Comparison of ENCODE assay signal across 16 cellular contexts in genomic region chr10:125115409-125115808, GRCh38. TPM values are rescaled to one million over a fixed set of nuclear protein-coding genes. Genes with fewer than 3 reads are reported as not detected.
DNase-seq lines count a peak whose midpoint lies in the region; ATAC-seq and TF ChIP-seq lines count a peak whose summit lies in the region.
"Had no signal": no experiment of that assay in that cellular context is flagged by ENCODE, and none has a peak within 500 bp of the region (broad histone marks: within the 10 kb centered on the region; RNA-seq: fewer than 3 reads in every experiment).

No MANE protein-coding gene starts in this region.

- no peak overlapping the region for H2BK12ac ChIP-seq in mesenchymal stem cell (ENCODE audit: low read length in 2 of 2)

- no peak for DNase-seq in RWPE1 (ENCODE audit: low spot score)
- DNase-seq in epithelial cell of proximal tubule (ENCODE audit: low read depth) = no peak
- DNase-seq in nephron progenitor cell = no peak
- DNase-seq in mesenchymal stem cell = no peak
- DNase-seq in AG08396 (ENCODE audit: low spot score) = no peak
- DNase-seq: Calu3; CD4-positive, alpha-beta T cell; GM23248; KG1; NCI-H1417 treated with DMSO at 0.1 percent for 48 hours; NCI-H1930; NCI-H526 treated with DMSO at 0.1 percent for 48 hours had no signal

- peaks cover 13% of the 10 kb centered on the region for H3K4me1 Mint-ChIP-seq in nephron progenitor cell
- H3K4me1 Mint-ChIP-seq: B cell had no signal

- H2BK15ac ChIP-seq in mesenchymal stem cell (ENCODE audit: low read depth, poor library complexity, severe bottlenecking) = no peak overlapping the region

- H3K4ac ChIP-seq in mesenchymal stem cell (ENCODE audit: low read depth in 1 of 2, low read length in 2 of 2) = no peak overlapping the region

- peaks cover 7% of the 10 kb centered on the region for H3K9me3 Mint-ChIP-seq in nephron progenitor cell
- H3K9me3 Mint-ChIP-seq: CD4-positive, alpha-beta T cell had no signal

- H3K79me1 ChIP-seq in mesenchymal stem cell (replicated peaks; ENCODE audit: low read length, poor library complexity, severe bottlenecking) = peaks cover 36% of the 10 kb centered on the region

- no peaks in the 10 kb centered on the region for H3K27me3 Mint-ChIP-seq in nephron progenitor cell (ENCODE audit: low read depth, poor library complexity)
- H3K27me3 Mint-ChIP-seq: CD4-positive, alpha-beta T cell had no signal

- H3K4me2 ChIP-seq in mesenchymal stem cell (ENCODE audit: low read length, poor library complexity, severe bottlenecking) = no peak overlapping the region

- 100% methylated on average over 5 of the region's 5 CpGs for WGBS in mesenchymal stem cell

- no peaks in the 10 kb centered on the region for H3K9me3 ChIP-seq in stomach smooth muscle (ENCODE audit: control insufficient read depth in 2 of 2, low read length in 2 of 2)
- H3K9me3 ChIP-seq in mesenchymal stem cell (ENCODE audit: control insufficient read depth, low read length) = no peaks in the 10 kb centered on the region
- H3K9me3 ChIP-seq: SJSA1 had no signal

- H4K91ac ChIP-seq in mesenchymal stem cell (ENCODE audit: low read length) = no peak overlapping the region

- no peak overlapping the region for H3K18ac ChIP-seq in mesenchymal stem cell (ENCODE audit: low read depth in 1 of 2, low read length in 2 of 2)

- no peak overlapping the region for H4K8ac ChIP-seq in mesenchymal stem cell (ENCODE audit: low read length)

- H3K14ac ChIP-seq in mesenchymal stem cell (ENCODE audit: low read length in 2 of 2) = no peak overlapping the region

- ATAC-seq in GM18519 (IDR thresholded peaks at IDR 0.05; ENCODE audit: low FRiP score, unreplicated experiment) = no peak

- peaks cover 67% of the 10 kb centered on the region for H3K4me1 ChIP-seq in stomach smooth muscle (ENCODE audit: control insufficient read depth, insufficient read depth, low read length)
- H3K4me1 ChIP-seq in mesenchymal stem cell (ENCODE audit: control insufficient read depth, insufficient read depth, low read depth, low read length) = peaks cover 17% of the 10 kb centered on the region
- H3K4me1 ChIP-seq: SJSA1 had no signal

- H3K4me3 ChIP-seq in epithelial cell of proximal tubule (ENCODE audit: low read depth, low read length) (no peak overlapping the region), stomach smooth muscle (ENCODE audit: low read length in 2 of 2) (no peak overlapping the region), mesenchymal stem cell (ENCODE audit: insufficient read depth in 1 of 2, low read depth in 1 of 2, low read length in 2 of 2) (no peak overlapping the region)
- H3K4me3 ChIP-seq: GM23248, SJSA1 had no signal

- H2BK5ac ChIP-seq in mesenchymal stem cell (ENCODE audit: low read depth, low read length, poor library complexity, severe bottlenecking) = no peak overlapping the region

- no peak overlapping the region for H3K4me3 Mint-ChIP-seq in nephron progenitor cell
- H3K4me3 Mint-ChIP-seq: B cell; CD4-positive, alpha-beta T cell had no signal

- no peak overlapping the region for H2AK5ac ChIP-seq in mesenchymal stem cell (ENCODE audit: low read length, severe bottlenecking)

- H3K27ac ChIP-seq in RWPE1 (peak overlapping the region; percentile 31), stomach smooth muscle (ENCODE audit: low read length) (peak overlapping the region; percentile 75), mesenchymal stem cell (ENCODE audit: low read length, poor library complexity, severe bottlenecking) (no peak overlapping the region)
- H3K27ac ChIP-seq: GM23248, SJSA1 had no signal

- H3K27ac Mint-ChIP-seq in nephron progenitor cell = peak overlapping the region; percentile 93
- H3K27ac Mint-ChIP-seq: B cell; CD4-positive, alpha-beta T cell had no signal

- peaks cover 49% of the 10 kb centered on the region for H3K36me3 Mint-ChIP-seq in nephron progenitor cell (ENCODE audit: low read depth)

- POLR2A ChIA-PET in RWPE1 (lab: Yijun Ruan, JAX; ENCODE audit: low non-redundant PET) = no interaction called here

- H3K36me3 ChIP-seq in stomach smooth muscle (ENCODE audit: control insufficient read depth in 2 of 2, insufficient read depth in 2 of 2, low read length in 2 of 2) (no peaks in the 10 kb centered on the region), mesenchymal stem cell (ENCODE audit: control insufficient read depth in 1 of 2, insufficient read depth in 2 of 2, low read depth in 1 of 2, low read length in 2 of 2) (peaks cover 0 to 28% of the 10 kb centered on the region in 2 experiments)

- no peak overlapping the region for H2AFZ ChIP-seq in mesenchymal stem cell (ENCODE audit: low read depth, low read length)
- H2AFZ ChIP-seq: GM23248 had no signal

- peak overlapping the region in 1 of 2 donors; percentile 13 for H3K9ac ChIP-seq in stomach smooth muscle (ENCODE audit: low read length in 2 of 2)
- H3K9ac ChIP-seq in mesenchymal stem cell (ENCODE audit: low read length) = no peak overlapping the region
- H3K9ac ChIP-seq: GM23248 had no signal

- TF ChIP-seq CTCF in RWPE1 (conservative IDR thresholded peaks at IDR 0.05; ENCODE audit: low read depth) (no peak), epithelial cell of proximal tubule (conservative IDR thresholded peaks at IDR 0.05; ENCODE audit: low read depth, low read length) (peak; percentile 4), nephron progenitor cell (IDR thresholded peaks at IDR 0.05) (no peak)

- CTCF ChIA-PET in RWPE1 (lab: Yijun Ruan, JAX) = no interaction called here

- H3K23ac ChIP-seq in mesenchymal stem cell (ENCODE audit: low read length in 2 of 2) = no peak overlapping the region

- H2BK120ac ChIP-seq in mesenchymal stem cell (ENCODE audit: low read depth, low read length) = no peak overlapping the region

- no peaks in the 10 kb centered on the region for H3K27me3 ChIP-seq in stomach smooth muscle (ENCODE audit: control insufficient read depth in 1 of 2, insufficient read depth in 2 of 2, low read length in 2 of 2)
- no peaks in the 10 kb centered on the region for H3K27me3 ChIP-seq in mesenchymal stem cell (ENCODE audit: control insufficient read depth in 1 of 2, insufficient read depth in 1 of 2, low read length in 2 of 2)
- H3K27me3 ChIP-seq: SJSA1 had no signal

RNA-seq across cellular contexts. Expression of gene CTBP2, which starts 45.0 kb away (rescaled TPM):
- 57.3 and 106 TPM in 2 replicates for total RNA-seq in epithelial cell of proximal tubule
- polyA plus RNA-seq in mesenchymal stem cell (2013, experiment 1 of 2) = 58.2 TPM
- polyA plus RNA-seq in mesenchymal stem cell (2013, experiment 2 of 2) = 55.7 TPM
